Comparison of ENCODE assay signal across 9 cellular contexts in the genomic region with DNA sequence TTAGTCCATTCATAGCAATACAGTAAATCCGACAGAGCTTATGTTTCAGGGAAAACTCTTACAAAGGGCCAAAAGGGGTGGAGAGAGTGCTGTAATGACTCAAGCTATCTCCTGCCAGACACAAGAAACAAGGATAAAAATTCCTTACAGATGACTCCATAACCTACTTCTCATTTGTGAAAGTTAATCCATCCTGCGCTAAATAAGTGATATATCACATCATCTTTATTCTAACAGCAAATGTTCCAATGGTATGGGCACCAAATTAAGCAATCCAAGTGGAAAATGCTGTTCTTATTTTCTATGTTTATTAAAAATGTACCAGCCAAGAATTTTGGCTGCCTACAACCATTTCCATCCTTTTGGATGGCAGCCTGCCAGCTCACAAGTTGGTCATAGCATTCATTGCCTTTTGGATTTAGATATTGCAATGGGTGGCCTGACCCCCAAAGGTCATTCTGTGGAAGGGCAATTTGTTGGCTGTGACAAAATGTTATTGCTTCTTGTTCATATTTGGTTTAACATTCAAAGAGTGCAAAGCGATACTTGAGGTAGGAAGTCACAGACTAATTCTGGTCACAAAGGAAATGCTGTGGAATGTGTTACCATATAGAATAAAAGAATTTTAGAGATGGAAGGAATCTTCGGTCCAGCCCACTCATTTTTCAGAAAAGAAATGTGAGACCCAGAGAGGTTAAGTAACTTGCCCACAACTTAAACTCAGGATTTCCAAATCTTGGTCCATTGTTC. TPM values are rescaled to one million over a fixed set of nuclear protein-coding genes. Genes with fewer than 3 reads are reported as not detected.
DNase-seq lines count a peak whose midpoint lies in the region; ATAC-seq, FAIRE-seq and TF ChIP-seq lines count a peak whose summit lies in the region.
"Had no signal": no experiment of that assay in that cellular context is flagged by ENCODE, and none has a peak within 500 bp of the region (broad histone marks: within the 10 kb centered on the region; RNA-seq: fewer than 3 reads in every experiment).

No MANE protein-coding gene starts in this region.

- H3K9ac ChIP-seq in HepG2 (ENCODE audit: insufficient read depth, low read depth, low read length) = no peak overlapping the region

- ATAC-seq in HepG2 (no peak), upper lobe of right lung (no peak), HG03520 (IDR thresholded peaks at IDR 0.05; ENCODE audit: unreplicated experiment) (no peak)
- ATAC-seq: left colon had no signal

- H3K4me2 ChIP-seq in HepG2 (ENCODE audit: low read depth, low read length) = no peak overlapping the region

- H3K79me2 ChIP-seq in HepG2 (ENCODE audit: insufficient read depth, low read length) = peaks cover 17% of the 10 kb centered on the region

- H3K4me3 Mint-ChIP-seq in Calu3 (ENCODE audit: low read depth, unreplicated experiment) = no peak overlapping the region
- no peak overlapping the region for H3K4me3 Mint-ChIP-seq in activated T-helper 1 cell treated with anti-CD3 and anti-CD28 coated beads, Interleukin-12 subunit alpha, Interleukin-12 subunit beta, Interleukin-2, Interleukin-4 antibody, amounts not matched to agents 30 ng/mL and 10 ng/mL and 1 ng/mL, durations not matched to agents 14 hours and 24 hours and 36 hours

- no peak for TF ChIP-seq EP300 in HepG2 (IDR thresholded peaks at IDR 0.05; ENCODE audit: low read depth in 2 of 2, low read length in 2 of 2)
- no peak for TF ChIP-seq EP300 in HepG2 (CRISPR knock-in tag; IDR thresholded peaks at IDR 0.05; ENCODE audit: borderline replicate concordance)

- intact Hi-C loops in Calu3 (cut with micrococcal nuclease; ENCODE audit: unreplicated experiment) (loop anchor here (5.0 to 10.0 kb wide), 2 partner anchors 37 to 171 kb away; no protein-coding TSS in a partner anchor), HepG2 (cut with micrococcal nuclease; ENCODE audit: unreplicated experiment) (no loop called here), upper lobe of right lung (cut with DNase I) (no loop called here)
- intact Hi-C loops in activated T-helper 1 cell treated with anti-CD3 and anti-CD28 coated beads, Interleukin-12 subunit alpha, Interleukin-12 subunit beta, Interleukin-2, Interleukin-4 antibody, amounts not matched to agents 30 ng/mL and 10 ng/mL and 1 ng/mL, durations not matched to agents 14 hours and 24 hours and 36 hours (cut with micrococcal nuclease) = loop anchor here (2.0 to 10.0 kb wide), 2 partner anchors 175 to 269 kb away; a partner anchor contains a TSS

- WGBS in HepG2 (ENCODE audit: low lambda C conversion rate) = 62% methylated on average over 4 of the region's 4 CpGs

- H3K27ac ChIP-seq in brain microvascular endothelial cell = peak overlapping the region; percentile 92
- no peak overlapping the region for H3K27ac ChIP-seq in HepG2 (ENCODE audit: extremely low read length, insufficient read depth, low read length)
- no peak overlapping the region for H3K27ac ChIP-seq in upper lobe of right lung

- H3K27me3 ChIP-seq in brain microvascular endothelial cell (replicated peaks) (no peaks in the 10 kb centered on the region), HepG2 (ENCODE audit: control insufficient read depth in 1 of 2, insufficient read depth in 2 of 2, low read length in 2 of 2) (no peaks in the 10 kb centered on the region; a peak in 1 of 5 replicates), upper lobe of right lung (no peaks in the 10 kb centered on the region)

- CTCF ChIA-PET in Calu3 (lab: Charles Lee) (interaction anchor here (0.6 to 1.6 kb wide), 6 partner anchors 14 to 174 kb away, joined by 3 to 9 read pairs (median 4); a partner anchor contains a TSS), HepG2 (lab: Yijun Ruan, JAX; ENCODE audit: low intra/inter-chr PET ratio, low total read pairs) (no interaction called here)

- in situ Hi-C loops in brain microvascular endothelial cell (cut with HindIII; ENCODE audit: low pct_ligation_motif_present, low sequenced_read_pairs) = no loop called here
- in situ Hi-C loops in HepG2 (cut with HindIII; ENCODE audit: extremely low pct_ligation_motif_present, low pct_unique_long_range_greater_than_20kb) = no loop called here

- H3K9me3 ChIP-seq in HepG2 (ENCODE audit: low read length) (no peaks in the 10 kb centered on the region), upper lobe of right lung (no peaks in the 10 kb centered on the region)

- TF ChIP-seq POLR2A in HepG2 (IDR thresholded peaks at IDR 0.05; ENCODE audit: insufficient read depth in 1 of 2, low read depth in 2 of 2, low read length in 2 of 2) = no peak

- TF ChIP-seq CTCF in Calu3 (IDR thresholded peaks at IDR 0.05; ENCODE audit: unreplicated experiment) (no peak), brain microvascular endothelial cell (IDR thresholded peaks at IDR 0.05; ENCODE audit: low read depth, low read length, missing control alignments) (no peak), HepG2 (CRISPR knock-in tag; IDR thresholded peaks at IDR 0.05) (peak; percentile 52), upper lobe of right lung (IDR thresholded peaks at IDR 0.05) (peak; percentile 19)

- TF ChIP-seq RAD21 in HepG2 (CRISPR knock-in tag; IDR thresholded peaks at IDR 0.05) = peak; percentile 33; the same call in 1 of the 2 replicates

- H4K20me1 ChIP-seq in HepG2 (ENCODE audit: insufficient read depth, low read length) = no peaks in the 10 kb centered on the region

- peak; percentile 75 for FAIRE-seq in HepG2 (lab: Jason Lieb, UNC)

- H3K4me3 ChIP-seq in brain microvascular endothelial cell (ENCODE audit: low read depth, low read length) (no peak overlapping the region), HepG2 (replicated peaks in 1 of 3; ENCODE audit: insufficient read depth in 1 of 3, low read depth in 2 of 3, low read length in 3 of 3) (no peak overlapping the region), upper lobe of right lung (no peak overlapping the region)

- H3K9me3 Mint-ChIP-seq in Calu3 (ENCODE audit: low read depth, unreplicated experiment) = no peaks in the 10 kb centered on the region
- H3K9me3 Mint-ChIP-seq in activated T-helper 1 cell treated with anti-CD3 and anti-CD28 coated beads, Interleukin-12 subunit alpha, Interleukin-12 subunit beta, Interleukin-2, Interleukin-4 antibody, amounts not matched to agents 30 ng/mL and 10 ng/mL and 1 ng/mL, durations not matched to agents 14 hours and 24 hours and 36 hours = no peaks in the 10 kb centered on the region

- H3K4me1 ChIP-seq in HepG2 (ENCODE audit: insufficient read depth, low read length) (peaks cover 31% of the 10 kb centered on the region), upper lobe of right lung (peaks cover 9% of the 10 kb centered on the region)

- no TSS peak for BruUV-seq in Calu3 (replicated peaks; lab: Mats Ljungman, UMichigan)
- no TSS peak for BruUV-seq in HepG2 (replicated peaks; lab: Mats Ljungman, UMichigan)

- H3K27ac Mint-ChIP-seq in Calu3 (ENCODE audit: unreplicated experiment) = peak overlapping the region; percentile 20
- no peak overlapping the region for H3K27ac Mint-ChIP-seq in activated T-helper 1 cell treated with anti-CD3 and anti-CD28 coated beads, Interleukin-12 subunit alpha, Interleukin-12 subunit beta, Interleukin-2, Interleukin-4 antibody, amounts not matched to agents 30 ng/mL and 10 ng/mL and 1 ng/mL, durations not matched to agents 14 hours and 24 hours and 36 hours

- peaks cover 38% of the 10 kb centered on the region for H3K4me1 Mint-ChIP-seq in Calu3 (ENCODE audit: low read depth, unreplicated experiment)
- peaks cover 16% of the 10 kb centered on the region for H3K4me1 Mint-ChIP-seq in activated T-helper 1 cell treated with anti-CD3 and anti-CD28 coated beads, Interleukin-12 subunit alpha, Interleukin-12 subunit beta, Interleukin-2, Interleukin-4 antibody, amounts not matched to agents 30 ng/mL and 10 ng/mL and 1 ng/mL, durations not matched to agents 14 hours and 24 hours and 36 hours (ENCODE audit: low read depth)

- DNase-seq in Calu3 (peak; percentile 40), LoVo (ENCODE audit: low spot score) (peak; percentile 73), brain microvascular endothelial cell (peak; percentile 94), HepG2 (ENCODE audit: low spot score) (peak; percentile 60), upper lobe of right lung (no peak), mesenteric fat pad (ENCODE audit: low spot score) (no peak)
- DNase-seq in activated T-helper 1 cell treated with anti-CD3 and anti-CD28 coated beads, Interleukin-12 subunit alpha, Interleukin-12 subunit beta, Interleukin-2, Interleukin-4 antibody, amounts not matched to agents 30 ng/mL and 10 ng/mL and 1 ng/mL, durations not matched to agents 14 hours and 24 hours and 36 hours (ENCODE audit: low spot score) = no peak

- H3K36me3 ChIP-seq in brain microvascular endothelial cell (replicated peaks) (no peaks in the 10 kb centered on the region), HepG2 (replicated peaks in 1 of 2; ENCODE audit: control insufficient read depth in 1 of 2, insufficient read depth in 2 of 2, low read length in 2 of 2) (no peaks in the 10 kb centered on the region), upper lobe of right lung (no peaks in the 10 kb centered on the region)

- no peak overlapping the region for H2AFZ ChIP-seq in HepG2 (ENCODE audit: low read length)

- POLR2A ChIA-PET in HepG2 (lab: Yijun Ruan, JAX) = interaction anchor here (1.0 to 1.7 kb wide), 5 partner anchors 16 to 114 kb away, joined by 3 to 9 read pairs (median 5); no protein-coding TSS in a partner anchor

- peaks cover 37% of the 10 kb centered on the region for H3K36me3 Mint-ChIP-seq in Calu3 (ENCODE audit: insufficient read depth, unreplicated experiment)
- H3K36me3 Mint-ChIP-seq in activated T-helper 1 cell treated with anti-CD3 and anti-CD28 coated beads, Interleukin-12 subunit alpha, Interleukin-12 subunit beta, Interleukin-2, Interleukin-4 antibody, amounts not matched to agents 30 ng/mL and 10 ng/mL and 1 ng/mL, durations not matched to agents 14 hours and 24 hours and 36 hours (ENCODE audit: low read depth) = no peaks in the 10 kb centered on the region

- no peaks in the 10 kb centered on the region for H3K27me3 Mint-ChIP-seq in Calu3 (ENCODE audit: unreplicated experiment)
- H3K27me3 Mint-ChIP-seq in activated T-helper 1 cell treated with anti-CD3 and anti-CD28 coated beads, Interleukin-12 subunit alpha, Interleukin-12 subunit beta, Interleukin-2, Interleukin-4 antibody, amounts not matched to agents 30 ng/mL and 10 ng/mL and 1 ng/mL, durations not matched to agents 14 hours and 24 hours and 36 hours (ENCODE audit: insufficient read depth) = peaks cover 43% of the 10 kb centered on the region

RNA-seq across cellular contexts. Expression of a gene that starts 2.8 kb away (rescaled TPM):
- total RNA-seq in Calu3 (2022) (92.6 and 103 TPM in 2 replicates), HepG2 (2016; rRNA removed; fragmentation: Illumina TruSeq; extraction: Trizol) (58.3 and 60.2 TPM in 2 replicates), upper lobe of right lung (67.4 TPM), mesenteric fat pad (51.9 TPM)
- 12.4 and 12.9 TPM in 2 replicates for total RNA-seq in HepG2 (2016; cell fraction: cytosol; rRNA removed; fragmentation: Illumina TruSeq; extraction: Trizol; ENCODE audit: low read depth)
- 52.4 and 56.6 TPM in 2 replicates for total RNA-seq in HepG2 (2016; cell fraction: insoluble cytoplasmic fraction; rRNA removed; fragmentation: Illumina TruSeq; extraction: Trizol)
- 39.4 and 43.3 TPM in 2 replicates for total RNA-seq in HepG2 (2016; cell fraction: membrane; rRNA removed; fragmentation: Illumina TruSeq; extraction: Trizol)
- 34.5 and 40.2 TPM in 2 replicates for total RNA-seq in HepG2 (2016; cell fraction: nucleus; rRNA removed; fragmentation: Illumina TruSeq; extraction: Trizol)
- 21.9 and 22.1 TPM in 2 replicates for polyA plus RNA-seq in HepG2 (2011; rRNA removed)
- 8.7 and 16.5 TPM in 2 replicates for polyA plus RNA-seq in HepG2 (2011; cell fraction: cytosol; rRNA removed)
- polyA plus RNA-seq in HepG2 (2011; cell fraction: nucleus; rRNA removed) = 15.6 and 18.2 TPM in 2 replicates
- polyA plus RNA-seq in HepG2 (2012) = 33.3 and 35.6 TPM in 2 replicates
- polyA plus RNA-seq in HepG2 (2016; cell fraction: cytosol; fragmentation: Illumina TruSeq; extraction: Trizol; ENCODE audit: low read depth) = 5.6 and 6.6 TPM in 2 replicates
- polyA plus RNA-seq in HepG2 (2016; cell fraction: insoluble cytoplasmic fraction; fragmentation: Illumina TruSeq; extraction: Trizol; ENCODE audit: low read depth) = 56.7 and 61.8 TPM in 2 replicates
- polyA plus RNA-seq in HepG2 (2016; cell fraction: membrane; fragmentation: Illumina TruSeq; extraction: Trizol; ENCODE audit: low read depth) = 22.3 and 23.2 TPM in 2 replicates
- polyA plus RNA-seq in HepG2 (2016; cell fraction: nucleus; fragmentation: Illumina TruSeq; extraction: Trizol; ENCODE audit: insufficient read depth, low read depth) = 42.6 and 45.8 TPM in 2 replicates
- polyA minus RNA-seq in HepG2 (2011; rRNA and poly(A)+ RNA removed; ENCODE audit: low replicate concordance) = 28.4 and 36.9 TPM in 2 replicates
- polyA minus RNA-seq in HepG2 (2011; cell fraction: cytosol; rRNA and poly(A)+ RNA removed) = 31.7 and 36.5 TPM in 2 replicates
- 39.4 and 49.1 TPM in 2 replicates for polyA minus RNA-seq in HepG2 (2011; cell fraction: nucleus; rRNA and poly(A)+ RNA removed)
- total RNA-seq in activated T-helper 1 cell treated with anti-CD3 and anti-CD28 coated beads, Interleukin-12 subunit alpha, Interleukin-12 subunit beta, Interleukin-2, Interleukin-4 antibody, amounts not matched to agents 30 ng/mL and 10 ng/mL and 1 ng/mL, durations not matched to agents 14 hours and 24 hours and 36 hours = 0.05 and 0.23 TPM in 2 replicates

Comparison
In these comparisons a context has a peak if more than half of its experiments do, and no peak if none do; other contexts are left out.
1. DNase-seq: peak in Calu3 (single experiment), LoVo (single experiment), brain microvascular endothelial cell (single experiment) and HepG2 (single experiment); none in upper lobe of right lung (single experiment), mesenteric fat pad (single experiment) and activated T-helper 1 cell treated with anti-CD3 and anti-CD28 coated beads, Interleukin-12 subunit alpha, Interleukin-12 subunit beta, Interleukin-2, Interleukin-4 antibody, amounts not matched to agents 30 ng/mL and 10 ng/mL and 1 ng/mL, durations not matched to agents 14 hours and 24 hours and 36 hours (single experiment).
2. CTCF ChIP-seq: peak in HepG2 (single experiment) and upper lobe of right lung (single experiment); none in Calu3 (single experiment) and brain microvascular endothelial cell (single experiment).
3. RNA of a gene that starts 2.8 kb away (total RNA-seq): 92.6 to 103 TPM in Calu3, 67.4 TPM in upper lobe of right lung (single experiment), 12.4 to 60.2 TPM in HepG2 and 51.9 TPM in mesenteric fat pad (single experiment); 0.05 to 0.23 TPM in activated T-helper 1 cell treated with anti-CD3 and anti-CD28 coated beads, Interleukin-12 subunit alpha, Interleukin-12 subunit beta, Interleukin-2, Interleukin-4 antibody, amounts not matched to agents 30 ng/mL and 10 ng/mL and 1 ng/mL, durations not matched to agents 14 hours and 24 hours and 36 hours; every median in the first group is over 10 times any median in the second.
4. intact Hi-C loops: an anchor here in Calu3 (5.0 to 10.0 kb wide) and activated T-helper 1 cell treated with anti-CD3 and anti-CD28 coated beads, Interleukin-12 subunit alpha, Interleukin-12 subunit beta, Interleukin-2, Interleukin-4 antibody, amounts not matched to agents 30 ng/mL and 10 ng/mL and 1 ng/mL, durations not matched to agents 14 hours and 24 hours and 36 hours (2.0 to 10.0 kb wide); none called in HepG2 and upper lobe of right lung.